26 cellular contexts compared by ENCODE assay signal in genomic region chr3:3729261-3729660, GRCh38.
"Had no signal": no experiment of that assay in that cellular context is flagged by ENCODE, and none has a peak within 500 bp of the region (broad histone marks: within the 10 kb centered on the region; RNA-seq: fewer than 3 reads in every experiment).

No MANE protein-coding gene starts in this region.

- H3K4me3 ChIP-seq: colonic mucosa, coronary artery, dorsolateral prefrontal cortex, esophagus muscularis mucosa, esophagus squamous epithelium, gastrocnemius medialis, gastroesophageal sphincter, heart left ventricle had no signal

- H3K36me3 ChIP-seq: colonic mucosa, esophagus muscularis mucosa, esophagus squamous epithelium, gastrocnemius medialis, gastroesophageal sphincter, heart left ventricle had no signal

- DNase-seq: colonic mucosa; cortex of kidney; dermis blood vessel endothelial cell; dorsolateral prefrontal cortex; effector CD4-positive, alpha-beta T cell; effector CD8-positive, alpha-beta T cell; effector memory CD4-positive, alpha-beta T cell; effector memory CD8-positive, alpha-beta T cell; endodermal cell; erythroblast; esophagus squamous epithelium; foreskin fibroblast; foreskin keratinocyte; foreskin melanocyte; gastrocnemius medialis; glutamatergic neuron; heart left ventricle had no signal

- H3K9me3 ChIP-seq: colonic mucosa, esophagus muscularis mucosa, esophagus squamous epithelium, gastrocnemius medialis, gastroesophageal sphincter, heart left ventricle had no signal

- H3K27ac ChIP-seq: colonic mucosa, coronary artery, dorsolateral prefrontal cortex, epithelial cell of prostate, esophagus muscularis mucosa, esophagus squamous epithelium, foreskin keratinocyte, gastrocnemius medialis, gastroesophageal sphincter, heart left ventricle had no signal

- ATAC-seq: effector memory CD8-positive, alpha-beta T cell; esophagus mucosa; foreskin keratinocyte; gastrocnemius medialis; gastroesophageal sphincter; heart left ventricle had no signal

- H3K27me3 ChIP-seq: colonic mucosa, dorsolateral prefrontal cortex, esophagus muscularis mucosa, esophagus squamous epithelium, foreskin keratinocyte, gastrocnemius medialis, gastroesophageal sphincter, heart left ventricle had no signal

- H3K4me1 ChIP-seq: colonic mucosa, esophagus muscularis mucosa, esophagus squamous epithelium, foreskin keratinocyte, gastrocnemius medialis, gastroesophageal sphincter, heart left ventricle had no signal

- FAIRE-seq: colon, endometrium, endothelial cell of umbilical vein, frontal cortex had no signal
